In genomic region chr11:134727204-134727603, GRCh38 we compare ENCODE assay signal across 28 cellular contexts.
DNase-seq lines count a peak whose midpoint lies in the region; ATAC-seq, FAIRE-seq and TF ChIP-seq lines count a peak whose summit lies in the region.
"Had no signal": no experiment of that assay in that cellular context is flagged by ENCODE, and none has a peak within 500 bp of the region (broad histone marks: within the 10 kb centered on the region; RNA-seq: fewer than 3 reads in every experiment).

No MANE protein-coding gene starts in this region.

- H3K4me1 ChIP-seq in Panc1 (ENCODE audit: control insufficient read depth, insufficient read depth, low read length) (no peaks in the 10 kb centered on the region), A673 (ENCODE audit: insufficient read depth, low read length, poor library complexity, severe bottlenecking) (no peaks in the 10 kb centered on the region), SK-N-SH (ENCODE audit: control insufficient read depth in 1 of 2, insufficient read depth in 2 of 2, low read depth in 1 of 2, low read length in 1 of 2) (peaks cover 0 to 10% of the 10 kb centered on the region in 2 experiments; a peak in 1 of 4 replicates), small intestine (ENCODE audit: control insufficient read depth in 2 of 2, insufficient read depth in 1 of 2, low read depth in 1 of 2, low read length in 1 of 2) (no peaks in the 10 kb centered on the region)
- H3K4me1 ChIP-seq: parathyroid adenoma, upper lobe of left lung had no signal

- H3K4me2 ChIP-seq in SK-N-SH = no peak overlapping the region
- H3K4me2 ChIP-seq: GM23338 had no signal

- DNase-seq in CMK (ENCODE audit: low read depth) (peak; percentile 51), Panc1 (ENCODE audit: low read depth, low spot score) (no peak), fibroblast of villous mesenchyme (ENCODE audit: low read depth) (peak; percentile 40), A673 (ENCODE audit: low spot score) (no peak), SK-N-SH (no peak), small intestine (no peak)
- peak; percentile 92 for DNase-seq in Jurkat, Clone E6-1 (ENCODE audit: low read depth, low spot score)
- DNase-seq: activated CD4-positive, alpha-beta T cell treated with anti-CD3 and anti-CD28 coated beads for 1 hour; activated naive CD4-positive, alpha-beta T cell; activated T-cell treated with anti-CD3 and anti-CD28 coated beads, Interleukin-2, amount 50 U/mL, for 24 hours; amygdala; GDM1; IMR-90; left colon; natural killer cell; NCI-H1092; NCI-H2029 treated with DMSO at 0.1 percent for 48 hours; NCI-H345; NK-92 treated with Interleukin-12 subunit alpha and Interleukin-12 subunit beta, amount 100 ng/mL, for 24 hours; right cardiac atrium; stimulated activated CD4-positive, alpha-beta T cell treated with anti-CD3 and anti-CD28 coated beads, Interleukin-15, amount 100 ng/mL, for 24 hours; T1000 had no signal

- CTCF ChIA-PET in Panc1 (lab: Charles Lee) = no interaction called here
- CTCF ChIA-PET in A673 (lab: Charles Lee) = no interaction called here
- CTCF ChIA-PET in SK-N-SH (lab: Yijun Ruan, JAX) = interaction anchor here (1.8 kb wide), 1 partner anchor 334 kb away, joined by 3 read pairs; no protein-coding TSS in a partner anchor

- no peaks in the 10 kb centered on the region for H3K9me2 ChIP-seq in SK-N-SH

- no peaks in the 10 kb centered on the region for H3F3A ChIP-seq in SK-N-SH (replicated peaks; ENCODE audit: insufficient read depth)

- in situ Hi-C loops in Panc1 (cut with HindIII; ENCODE audit: low pct_unique_long_range_greater_than_20kb, low sequenced_read_pairs) = no loop called here

- H3K27ac ChIP-seq in Panc1 (ENCODE audit: low read length) = no peak overlapping the region
- no peak overlapping the region for H3K27ac ChIP-seq in A673 (ENCODE audit: low read depth, low read length, poor library complexity, severe bottlenecking)
- H3K27ac ChIP-seq in SK-N-SH (ENCODE audit: low read depth in 2 of 2, low read length in 1 of 2) = no peak overlapping the region
- no peak overlapping the region for H3K27ac ChIP-seq in small intestine (ENCODE audit: low read depth in 1 of 2, low read length in 1 of 2)
- H3K27ac ChIP-seq: C4-2B, cardiac muscle cell, parathyroid adenoma, upper lobe of left lung had no signal

- H3K36me3 ChIP-seq in Panc1 (ENCODE audit: control insufficient read depth, insufficient read depth, low read length) (no peaks in the 10 kb centered on the region), A673 (ENCODE audit: insufficient read depth, low read length, poor library complexity, severe bottlenecking) (no peaks in the 10 kb centered on the region), SK-N-SH (replicated peaks in 1 of 2; ENCODE audit: control insufficient read depth in 1 of 2, insufficient read depth in 2 of 2, low read length in 1 of 2) (no peaks in the 10 kb centered on the region), small intestine (ENCODE audit: control insufficient read depth in 2 of 2, insufficient read depth in 2 of 2, low read length in 2 of 2) (no peaks in the 10 kb centered on the region)
- H3K36me3 ChIP-seq: cardiac muscle cell, upper lobe of left lung had no signal

- WGBS in SK-N-SH (ENCODE audit: low lambda C conversion rate) = 43% methylated on average over 13 of the region's 13 CpGs
- 81 to 89% (median 82%) methylated on average over 13 of the region's 13 CpGs for WGBS in small intestine, 3 donors

- H3K9ac ChIP-seq in SK-N-SH = no peak overlapping the region
- H3K9ac ChIP-seq: parathyroid adenoma had no signal

- no TSS peak for BruUV-seq in Panc1 (replicated peaks; lab: Mats Ljungman, UMichigan)
- no TSS peak for BruUV-seq in A673 (replicated peaks; lab: Mats Ljungman, UMichigan)

- H3K9me3 ChIP-seq in Panc1 (ENCODE audit: control insufficient read depth, insufficient read depth, low read depth, low read length) (no peaks in the 10 kb centered on the region), A673 (ENCODE audit: low read depth, low read length, poor library complexity, severe bottlenecking) (no peaks in the 10 kb centered on the region), SK-N-SH (no peaks in the 10 kb centered on the region), small intestine (ENCODE audit: control insufficient read depth, low read depth) (no peaks in the 10 kb centered on the region)
- H3K9me3 ChIP-seq: upper lobe of left lung had no signal

- H2AFZ ChIP-seq in SK-N-SH (ENCODE audit: low read depth) = no peak overlapping the region
- H2AFZ ChIP-seq: GM23338, parathyroid adenoma had no signal

- TF ChIP-seq RAD21 in SK-N-SH (IDR thresholded peaks at IDR 0.05; ENCODE audit: low read length) = no peak

- intact Hi-C loops in Panc1 (cut with micrococcal nuclease; ENCODE audit: unreplicated experiment) (no loop called here), A673 (cut with micrococcal nuclease; ENCODE audit: unreplicated experiment) (no loop called here)

- no peak for FAIRE-seq in small intestine (lab: Jason Lieb, UNC)

- peaks cover 8% of the 10 kb centered on the region for H3K27me3 ChIP-seq in Panc1 (ENCODE audit: control insufficient read depth, insufficient read depth, low read length)
- H3K27me3 ChIP-seq in A673 (replicated peaks; ENCODE audit: insufficient read depth, low read depth, low read length, poor library complexity) = no peaks in the 10 kb centered on the region
- H3K27me3 ChIP-seq in SK-N-SH (ENCODE audit: insufficient read depth) = no peaks in the 10 kb centered on the region
- peaks cover 0 to under 1% of the 10 kb centered on the region in 2 donors for H3K27me3 ChIP-seq in small intestine (ENCODE audit: control insufficient read depth in 2 of 2, insufficient read depth in 2 of 2, low read length in 2 of 2)
- H3K27me3 ChIP-seq: cardiac muscle cell, upper lobe of left lung had no signal

- H3K4me3 ChIP-seq in Jurkat, Clone E6-1 (ENCODE audit: low read length) = peak overlapping the region; percentile 52
- no peak overlapping the region for H3K4me3 ChIP-seq in Panc1 (ENCODE audit: low read depth in 2 of 2, low read length in 2 of 2)
- no peak overlapping the region for H3K4me3 ChIP-seq in fibroblast of villous mesenchyme (ENCODE audit: low read depth, low read length)
- no peak overlapping the region for H3K4me3 ChIP-seq in A673 (ENCODE audit: low read depth, low read length, poor library complexity, severe bottlenecking)
- no peak overlapping the region for H3K4me3 ChIP-seq in SK-N-SH (ENCODE audit: low read depth in 2 of 2, low read length in 1 of 2)
- no peak overlapping the region for H3K4me3 ChIP-seq in small intestine (ENCODE audit: low read depth in 1 of 2, low read length in 2 of 2)
- H3K4me3 ChIP-seq: cardiac muscle cell, GM23338, upper lobe of left lung had no signal

- POLR2A ChIA-PET in Panc1 (lab: Charles Lee) = no interaction called here
- POLR2A ChIA-PET in A673 (lab: Charles Lee; ENCODE audit: low non-redundant PET) = no interaction called here
- POLR2A ChIA-PET in SK-N-SH (lab: Yijun Ruan, JAX) = no interaction called here

- peak; percentile 49; the same call in 1 of the 2 replicates for ATAC-seq in Panc1
- no peak for ATAC-seq in HG03159 (IDR thresholded peaks at IDR 0.05; ENCODE audit: unreplicated experiment)
- ATAC-seq: GM23338, left colon, natural killer cell, right cardiac atrium had no signal

- TF ChIP-seq CTCF in Panc1 (IDR thresholded peaks at IDR 0.05) (no peak; the same call in 1 of the 2 replicates), fibroblast of villous mesenchyme (IDR thresholded peaks at IDR 0.05; ENCODE audit: insufficient read depth, low read depth, low read length) (peak; percentile 19), A673 (conservative IDR thresholded peaks at IDR 0.05; ENCODE audit: low read depth, low read length) (no peak), SK-N-SH (IDR thresholded peaks at IDR 0.05) (no peak)

- H3K79me2 ChIP-seq in SK-N-SH (ENCODE audit: insufficient read depth) = no peaks in the 10 kb centered on the region
- H3K79me2 ChIP-seq: parathyroid adenoma had no signal

- TF ChIP-seq EP300 in SK-N-SH (IDR thresholded peaks at IDR 0.05; ENCODE audit: borderline replicate concordance in 1 of 2, low read depth in 1 of 2, low read length in 1 of 2) = no peak

- no peaks in the 10 kb centered on the region for H4K20me1 ChIP-seq in SK-N-SH (ENCODE audit: insufficient read depth)

TF ChIP-seq in SK-N-SH, 30 proteins besides CTCF, POLR2A, EP300 and RAD21:
- TF ChIP-seq USF2 (IDR thresholded peaks at IDR 0.05; ENCODE audit: borderline replicate concordance, low read depth, low read length) (no peak), ELF1 (IDR thresholded peaks at IDR 0.05) (no peak), MXI1 (IDR thresholded peaks at IDR 0.05; ENCODE audit: low read depth, low read length) (no peak), TEAD4 (IDR thresholded peaks at IDR 0.05; ENCODE audit: borderline replicate concordance, insufficient read depth) (no peak), NRF1 (IDR thresholded peaks at IDR 0.05; ENCODE audit: low read depth, low read length) (no peak), YY1 (IDR thresholded peaks at IDR 0.05; ENCODE audit: low read depth) (no peak), MEF2A (IDR thresholded peaks at IDR 0.05; ENCODE audit: borderline replicate concordance, low read depth) (no peak), POLR2AphosphoS5 (IDR thresholded peaks at IDR 0.05; ENCODE audit: low read depth, low read length) (no peak), RFX5 (IDR thresholded peaks at IDR 0.05; ENCODE audit: low read length) (no peak), RXRA (IDR thresholded peaks at IDR 0.05; ENCODE audit: borderline replicate concordance, low read depth) (no peak), MAX (IDR thresholded peaks at IDR 0.05; ENCODE audit: low read depth) (no peak), JUND (IDR thresholded peaks at IDR 0.05) (no peak)

Comparison
In these comparisons a context has a peak if more than half of its experiments do, and no peak if none do; other contexts are left out.
1. DNase-seq: peak in CMK (single experiment), Jurkat, Clone E6-1 (single experiment) and fibroblast of villous mesenchyme (single experiment); none in Panc1 (single experiment), A673 (single experiment), SK-N-SH (single experiment) and small intestine (single experiment).